ENCODE assay signal across 9 cellular contexts in genomic region chr1:21217812-21218596, GRCh38. TPM values are rescaled to one million over a fixed set of nuclear protein-coding genes. Genes with fewer than 3 reads are reported as not detected.
DNase-seq lines count a peak whose midpoint lies in the region; ATAC-seq and TF ChIP-seq lines count a peak whose summit lies in the region.
"Had no signal": no experiment of that assay in that cellular context is flagged by ENCODE, and none has a peak within 500 bp of the region (broad histone marks: within the 10 kb centered on the region; RNA-seq: fewer than 3 reads in every experiment).

No MANE protein-coding gene starts in this region.

- H3K4me1 ChIP-seq in DOHH2 (ENCODE audit: control insufficient read depth, low read length): no peaks in the 10 kb centered on the region
- H3K4me1 ChIP-seq in cardiac muscle cell (ENCODE audit: low read depth): no peaks in the 10 kb centered on the region
- H3K4me1 ChIP-seq: Peyer's patch had no signal

- no peaks in the 10 kb centered on the region for H3K9me2 ChIP-seq in DOHH2 (replicated peaks; ENCODE audit: control insufficient read depth, low read length)

- no peaks in the 10 kb centered on the region for H3K79me2 ChIP-seq in DOHH2 (ENCODE audit: control insufficient read depth, low read length)

- no peaks in the 10 kb centered on the region for H4K20me1 ChIP-seq in DOHH2 (ENCODE audit: control insufficient read depth, insufficient read depth, low read depth, low read length)

- no peak for ATAC-seq in GM18520 (IDR thresholded peaks at IDR 0.05; ENCODE audit: unreplicated experiment)

- H3K4me2 ChIP-seq in DOHH2 (ENCODE audit: low read length): no peak overlapping the region

- DNase-seq in LNCaP clone FGC (ENCODE audit: low read depth) (no peak), activated T-cell treated with anti-CD3 and anti-CD28 coated beads for 1 hour (ENCODE audit: low read depth) (peak; percentile 20), cardiac muscle cell (ENCODE audit: low read depth in 1 of 2, low spot score in 1 of 2) (peak; percentile 27 to 33), NK-92 (lab: John Stamatoyannopoulos, UW; ENCODE audit: unreplicated experiment) (no peak), SK-N-DZ (ENCODE audit: low spot score) (no peak)
- peak; percentile 55 for DNase-seq in stimulated activated CD4-positive, alpha-beta T cell treated with anti-CD3 and anti-CD28 coated beads, Interleukin-1b, Interleukin-23, amount 100 ng/mL, for 48 hours

- TF ChIP-seq CTCF in DOHH2 (IDR thresholded peaks at IDR 0.05; ENCODE audit: low read depth, low read length, poor library complexity, severe bottlenecking) (peak; percentile 57), LNCaP clone FGC (IDR thresholded peaks at IDR 0.05; ENCODE audit: control insufficient read depth, extremely low read depth, insufficient read depth) (0 out of 2 replicates have a peak, but pooled peaks have one; percentile 19), cardiac muscle cell (IDR thresholded peaks at IDR 0.05; ENCODE audit: low read depth, low read length) (peak; percentile 55)

- H3K4me3 ChIP-seq in DOHH2 (ENCODE audit: low read length) (no peak overlapping the region), LNCaP clone FGC (ENCODE audit: low read depth, low read length) (no peak overlapping the region), cardiac muscle cell (no peak overlapping the region)
- H3K4me3 ChIP-seq: Peyer's patch had no signal

- H3K36me3 ChIP-seq in DOHH2 (ENCODE audit: control insufficient read depth, low read length) (no peaks in the 10 kb centered on the region), cardiac muscle cell (peaks cover 2% of the 10 kb centered on the region)

- H3K9me3 ChIP-seq in DOHH2 (ENCODE audit: control insufficient read depth, insufficient read depth, low read length) (no peaks in the 10 kb centered on the region), cardiac muscle cell (ENCODE audit: low read depth) (no peaks in the 10 kb centered on the region)
- H3K9me3 ChIP-seq: Peyer's patch had no signal

- H3K27ac ChIP-seq in DOHH2 (ENCODE audit: low read depth, low read length) (no peak overlapping the region), cardiac muscle cell (no peak overlapping the region)
- H3K27ac ChIP-seq: Peyer's patch had no signal

- no peaks in the 10 kb centered on the region for H3F3A ChIP-seq in DOHH2 (ENCODE audit: control insufficient read depth, insufficient read depth)

- H3K27me3 ChIP-seq in DOHH2 (ENCODE audit: control insufficient read depth, low read length): no peaks in the 10 kb centered on the region
- H3K27me3 ChIP-seq in cardiac muscle cell: no peaks in the 10 kb centered on the region
- H3K27me3 ChIP-seq: Peyer's patch had no signal

RNA-seq across cellular contexts. Expression of gene EIF4G3, which starts 41.3 kb away (rescaled TPM):
- 36.0 and 55.3 TPM in 2 replicates for total RNA-seq in cardiac muscle cell
- 37.8 and 39.2 TPM in 2 replicates for polyA plus RNA-seq in cardiac muscle cell
- polyA plus RNA-seq in SK-N-DZ (2014; cell fraction: cytosol; rRNA removed): 32.1 and 36.3 TPM in 2 replicates
- polyA plus RNA-seq in SK-N-DZ (2014; cell fraction: nucleus; rRNA removed): 21.3 and 37.0 TPM in 2 replicates

Comparison
In these comparisons a context has a peak if more than half of its experiments do, and no peak if none do; other contexts are left out.
1. DNase-seq: peak in activated T-cell treated with anti-CD3 and anti-CD28 coated beads for 1 hour (single experiment), cardiac muscle cell (2 of 2) and stimulated activated CD4-positive, alpha-beta T cell treated with anti-CD3 and anti-CD28 coated beads, Interleukin-1b, Interleukin-23, amount 100 ng/mL, for 48 hours (single experiment); none in LNCaP clone FGC (single experiment), NK-92 (single experiment) and SK-N-DZ (single experiment).
2. Peak in every context shown above with its lines, with median percentiles within 50 percentile points of each other: CTCF ChIP-seq.